In the genomic region with DNA sequence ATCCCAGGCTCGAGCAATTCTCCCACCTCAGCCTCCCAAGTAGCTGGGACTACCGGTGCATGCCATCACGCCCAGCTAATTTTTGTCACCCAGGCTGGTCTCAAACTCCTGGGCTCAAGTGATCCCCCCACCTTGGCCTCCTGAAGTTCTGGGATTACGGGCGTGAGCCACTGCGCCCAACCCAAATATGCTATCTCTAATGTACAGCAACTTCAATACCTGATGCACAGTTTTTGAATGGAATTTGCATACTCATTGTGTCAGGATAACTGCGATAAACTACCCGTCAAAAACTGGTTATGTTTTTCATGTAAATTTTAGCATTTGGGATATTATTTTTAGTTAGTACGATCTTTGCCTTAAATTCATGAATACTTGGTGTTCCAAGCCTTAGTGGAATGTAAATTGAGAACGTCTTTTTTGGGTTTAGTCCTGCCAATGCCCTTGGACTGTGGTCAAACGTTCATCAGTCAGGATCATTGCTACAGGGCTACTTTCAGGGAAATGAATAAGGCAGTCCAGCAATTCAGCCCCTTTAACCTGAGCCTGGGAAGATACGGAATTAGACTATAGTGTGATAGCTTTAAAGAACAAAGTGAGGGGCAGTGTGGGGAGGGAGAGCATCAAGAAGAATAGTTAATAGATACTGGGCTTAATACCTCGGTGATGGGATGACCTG, we compare ENCODE assay signal across 14 cellular contexts. TPM values are rescaled to one million over a fixed set of nuclear protein-coding genes. Genes with fewer than 3 reads are reported as not detected.
A peak's percentile ranks its signal among the peaks of the same experiment; 100 is the strongest.
DNase-seq lines count a peak whose midpoint lies in the region; ATAC-seq and TF ChIP-seq lines count a peak whose summit lies in the region.
"Had no signal": no experiment of that assay in that cellular context is flagged by ENCODE, and none has a peak within 500 bp of the region (broad histone marks: within the 10 kb centered on the region; RNA-seq: fewer than 3 reads in every experiment).

No MANE protein-coding gene starts in this region.

- POLR2A ChIA-PET in SK-N-SH (lab: Yijun Ruan, JAX) = no interaction called here

- CTCF ChIA-PET in SK-N-SH (lab: Yijun Ruan, JAX) = interaction anchor here (0.8 kb wide), 2 partner anchors 14 to 119 kb away, joined by 3 read pairs; no protein-coding TSS in a partner anchor

- no peak for ATAC-seq in SK-N-SH treated with all-trans-retinoic acid at 6 μM for 48 hours
- no peak for ATAC-seq in upper lobe of right lung
- no peak for ATAC-seq in GM21529 (IDR thresholded peaks at IDR 0.05; ENCODE audit: unreplicated experiment)
- no peak for ATAC-seq in HG02981 (IDR thresholded peaks at IDR 0.05; ENCODE audit: unreplicated experiment)
- no peak for ATAC-seq in GM19463 (IDR thresholded peaks at IDR 0.05; ENCODE audit: unreplicated experiment)
- ATAC-seq: T-helper 17 cell had no signal

- no peak overlapping the region for H3K4me3 ChIP-seq in SK-N-SH (ENCODE audit: low read depth in 2 of 2, low read length in 1 of 2)
- H3K4me3 ChIP-seq in coronary artery = peak overlapping the region; percentile 17
- peak overlapping the region; percentile 17 for H3K4me3 ChIP-seq in upper lobe of right lung

- no peak for TF ChIP-seq EP300 in SK-N-SH (IDR thresholded peaks at IDR 0.05; ENCODE audit: borderline replicate concordance in 1 of 2, low read depth in 1 of 2, low read length in 1 of 2)

- no peaks in the 10 kb centered on the region for H3K9me3 ChIP-seq in SK-N-SH
- H3K9me3 ChIP-seq in upper lobe of right lung = no peaks in the 10 kb centered on the region

- WGBS in SK-N-SH (ENCODE audit: low lambda C conversion rate) = 95% methylated on average over 13 of the region's 13 CpGs

- peaks cover 7% of the 10 kb centered on the region for H3F3A ChIP-seq in SK-N-SH (replicated peaks; ENCODE audit: insufficient read depth)

- H3K4me1 ChIP-seq in SK-N-SH (ENCODE audit: control insufficient read depth in 1 of 2, insufficient read depth in 2 of 2, low read depth in 1 of 2, low read length in 1 of 2) (peaks cover 12% of the 10 kb centered on the region in 2 experiments; a peak in 3 of 4 replicates), upper lobe of right lung (peaks cover 52% of the 10 kb centered on the region)

- no peak overlapping the region for H3K9ac ChIP-seq in SK-N-SH

- H2AFZ ChIP-seq in SK-N-SH (ENCODE audit: low read depth) = no peak overlapping the region

- peaks cover 80% of the 10 kb centered on the region for H4K20me1 ChIP-seq in SK-N-SH (ENCODE audit: insufficient read depth)

- H3K27ac ChIP-seq in SK-N-SH (ENCODE audit: low read depth in 2 of 2, low read length in 1 of 2) (no peak overlapping the region), coronary artery (no peak overlapping the region), upper lobe of right lung (no peak overlapping the region)
- H3K27ac ChIP-seq: 22Rv1, dorsolateral prefrontal cortex had no signal

- H3K4me2 ChIP-seq in SK-N-SH = 0 out of 2 replicates have a peak overlapping the region, but pooled peaks have one; percentile 8

- TF ChIP-seq RAD21 in SK-N-SH (IDR thresholded peaks at IDR 0.05; ENCODE audit: low read length) = no peak

- peaks cover 92% of the 10 kb centered on the region for H3K79me2 ChIP-seq in SK-N-SH (ENCODE audit: insufficient read depth)

- DNase-seq in SK-N-SH = no peak
- DNase-seq in coronary artery (ENCODE audit: low spot score) = no peak
- DNase-seq in kidney tubule cell (ENCODE audit: low spot score) = peak; percentile 54
- DNase-seq in upper lobe of right lung = no peak
- DNase-seq: activated CD4-positive, CD25-positive, alpha-beta regulatory T cell treated with anti-CD3 and anti-CD28 coated beads, Interleukin-2, amount 50 U/mL, for 72 hours; dorsolateral prefrontal cortex; NCI-H2107; NCI-H774; T-helper 17 cell had no signal

- no peaks in the 10 kb centered on the region for H3K9me2 ChIP-seq in SK-N-SH

- TF ChIP-seq CTCF in SK-N-SH (IDR thresholded peaks at IDR 0.05) = no peak
- no peak for TF ChIP-seq CTCF in coronary artery (IDR thresholded peaks at IDR 0.05)
- TF ChIP-seq CTCF in upper lobe of right lung (IDR thresholded peaks at IDR 0.05) = no peak

- intact Hi-C loops in upper lobe of right lung (cut with DNase I) = no loop called here

- H3K36me3 ChIP-seq in SK-N-SH (replicated peaks in 1 of 2; ENCODE audit: control insufficient read depth in 1 of 2, insufficient read depth in 2 of 2, low read length in 1 of 2) = no peaks in the 10 kb centered on the region
- H3K36me3 ChIP-seq in upper lobe of right lung = no peaks in the 10 kb centered on the region

- H3K27me3 ChIP-seq in SK-N-SH (ENCODE audit: insufficient read depth) = no peaks in the 10 kb centered on the region
- H3K27me3 ChIP-seq in upper lobe of right lung = no peaks in the 10 kb centered on the region
- H3K27me3 ChIP-seq: dorsolateral prefrontal cortex had no signal

TF ChIP-seq in SK-N-SH, 30 proteins besides CTCF, POLR2A, EP300 and RAD21 (continues in another document):
- no peak for TF ChIP-seq ELF1 (IDR thresholded peaks at IDR 0.05)
- TF ChIP-seq IRF3 (IDR thresholded peaks at IDR 0.05; ENCODE audit: low read depth, low read length) = no peak
- TF ChIP-seq FOXJ3 (CRISPR knock-in tag; IDR thresholded peaks at IDR 0.05) = no peak
- no peak for TF ChIP-seq RFX5 (IDR thresholded peaks at IDR 0.05; ENCODE audit: low read length)
- no peak for TF ChIP-seq JUND (IDR thresholded peaks at IDR 0.05)
- TF ChIP-seq USF2 (IDR thresholded peaks at IDR 0.05; ENCODE audit: borderline replicate concordance, low read depth, low read length) = no peak
- no peak for TF ChIP-seq YY1 (IDR thresholded peaks at IDR 0.05; ENCODE audit: low read depth)
- TF ChIP-seq RXRA (IDR thresholded peaks at IDR 0.05; ENCODE audit: borderline replicate concordance, low read depth) = no peak
- TF ChIP-seq EZH2phosphoT487 (IDR thresholded peaks at IDR 0.05; ENCODE audit: borderline replicate concordance, low read depth) = no peak
- no peak for TF ChIP-seq GATA2 (CRISPR knock-in tag; IDR thresholded peaks at IDR 0.05)
- TF ChIP-seq NFIC (IDR thresholded peaks at IDR 0.05; ENCODE audit: borderline replicate concordance) = no peak
- TF ChIP-seq MXI1 (IDR thresholded peaks at IDR 0.05; ENCODE audit: low read depth, low read length) = no peak
- no peak for TF ChIP-seq SMC3 (IDR thresholded peaks at IDR 0.05; ENCODE audit: low read depth, low read length)
- no peak for TF ChIP-seq GABPA (IDR thresholded peaks at IDR 0.05; ENCODE audit: low read depth)

TF ChIP-seq in SK-N-SH treated with all-trans-retinoic acid at 6 μM for 48 hours, 23 proteins besides CTCF, POLR2A, EP300 and RAD21 (continues in another document):
- no peak for TF ChIP-seq SNAI2 (CRISPR knock-in tag; IDR thresholded peaks at IDR 0.05)
- TF ChIP-seq TOX (CRISPR knock-in tag; IDR thresholded peaks at IDR 0.05; ENCODE audit: borderline replicate concordance) = no peak
- no peak for TF ChIP-seq CSDC2 (CRISPR knock-in tag; IDR thresholded peaks at IDR 0.05)
- TF ChIP-seq ESRRG (CRISPR knock-in tag; IDR thresholded peaks at IDR 0.05) = no peak
- TF ChIP-seq, protein P1, sequence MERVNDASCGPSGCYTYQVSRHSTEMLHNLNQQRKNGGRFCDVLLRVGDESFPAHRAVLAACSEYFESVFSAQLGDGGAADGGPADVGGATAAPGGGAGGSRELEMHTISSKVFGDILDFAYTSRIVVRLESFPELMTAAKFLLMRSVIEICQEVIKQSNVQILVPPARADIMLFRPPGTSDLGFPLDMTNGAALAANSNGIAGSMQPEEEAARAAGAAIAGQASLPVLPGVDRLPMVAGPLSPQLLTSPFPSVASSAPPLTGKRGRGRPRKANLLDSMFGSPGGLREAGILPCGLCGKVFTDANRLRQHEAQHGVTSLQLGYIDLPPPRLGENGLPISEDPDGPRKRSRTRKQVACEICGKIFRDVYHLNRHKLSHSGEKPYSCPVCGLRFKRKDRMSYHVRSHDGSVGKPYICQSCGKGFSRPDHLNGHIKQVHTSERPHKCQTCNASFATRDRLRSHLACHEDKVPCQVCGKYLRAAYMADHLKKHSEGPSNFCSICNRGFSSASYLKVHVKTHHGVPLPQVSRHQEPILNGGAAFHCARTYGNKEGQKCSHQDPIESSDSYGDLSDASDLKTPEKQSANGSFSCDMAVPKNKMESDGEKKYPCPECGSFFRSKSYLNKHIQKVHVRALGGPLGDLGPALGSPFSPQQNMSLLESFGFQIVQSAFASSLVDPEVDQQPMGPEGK (CRISPR knock-in tag; IDR thresholded peaks at IDR 0.05; ENCODE audit: borderline replicate concordance) = no peak
- TF ChIP-seq, protein P2, sequence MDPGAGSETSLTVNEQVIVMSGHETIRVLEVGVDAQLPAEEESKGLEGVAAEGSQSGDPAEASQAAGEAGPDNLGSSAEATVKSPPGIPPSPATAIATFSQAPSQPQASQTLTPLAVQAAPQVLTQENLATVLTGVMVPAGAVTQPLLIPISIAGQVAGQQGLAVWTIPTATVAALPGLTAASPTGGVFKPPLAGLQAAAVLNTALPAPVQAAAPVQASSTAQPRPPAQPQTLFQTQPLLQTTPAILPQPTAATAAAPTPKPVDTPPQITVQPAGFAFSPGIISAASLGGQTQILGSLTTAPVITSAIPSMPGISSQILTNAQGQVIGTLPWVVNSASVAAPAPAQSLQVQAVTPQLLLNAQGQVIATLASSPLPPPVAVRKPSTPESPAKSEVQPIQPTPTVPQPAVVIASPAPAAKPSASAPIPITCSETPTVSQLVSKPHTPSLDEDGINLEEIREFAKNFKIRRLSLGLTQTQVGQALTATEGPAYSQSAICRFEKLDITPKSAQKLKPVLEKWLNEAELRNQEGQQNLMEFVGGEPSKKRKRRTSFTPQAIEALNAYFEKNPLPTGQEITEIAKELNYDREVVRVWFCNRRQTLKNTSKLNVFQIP (CRISPR knock-in tag; IDR thresholded peaks at IDR 0.05; ENCODE audit: borderline replicate concordance, low read depth) = no peak
- TF ChIP-seq ZFP30 (CRISPR knock-in tag; IDR thresholded peaks at IDR 0.05) = no peak
- TF ChIP-seq ZFP3 (CRISPR knock-in tag; IDR thresholded peaks at IDR 0.05) = no peak
- TF ChIP-seq PPARA (CRISPR knock-in tag; IDR thresholded peaks at IDR 0.05; ENCODE audit: borderline replicate concordance) = no peak
- no peak for TF ChIP-seq TCF4 (CRISPR knock-in tag; IDR thresholded peaks at IDR 0.05; ENCODE audit: borderline replicate concordance)
- TF ChIP-seq, protein P3, sequence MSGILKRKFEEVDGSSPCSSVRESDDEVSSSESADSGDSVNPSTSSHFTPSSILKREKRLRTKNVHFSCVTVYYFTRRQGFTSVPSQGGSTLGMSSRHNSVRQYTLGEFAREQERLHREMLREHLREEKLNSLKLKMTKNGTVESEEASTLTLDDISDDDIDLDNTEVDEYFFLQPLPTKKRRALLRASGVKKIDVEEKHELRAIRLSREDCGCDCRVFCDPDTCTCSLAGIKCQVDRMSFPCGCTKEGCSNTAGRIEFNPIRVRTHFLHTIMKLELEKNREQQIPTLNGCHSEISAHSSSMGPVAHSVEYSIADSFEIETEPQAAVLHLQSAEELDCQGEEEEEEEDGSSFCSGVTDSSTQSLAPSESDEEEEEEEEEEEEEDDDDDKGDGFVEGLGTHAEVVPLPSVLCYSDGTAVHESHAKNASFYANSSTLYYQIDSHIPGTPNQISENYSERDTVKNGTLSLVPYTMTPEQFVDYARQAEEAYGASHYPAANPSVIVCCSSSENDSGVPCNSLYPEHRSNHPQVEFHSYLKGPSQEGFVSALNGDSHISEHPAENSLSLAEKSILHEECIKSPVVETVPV (CRISPR knock-in tag; IDR thresholded peaks at IDR 0.05) = no peak

RNA-seq across cellular contexts. Expression of gene UGCG, which starts 4.5 kb away (rescaled TPM):
- polyA plus RNA-seq in SK-N-SH (2012; rRNA removed) = 20.0 and 29.6 TPM in 2 replicates
- 31.2 and 41.5 TPM in 2 replicates for polyA plus RNA-seq in SK-N-SH (2012; cell fraction: cytosol; rRNA removed)
- polyA plus RNA-seq in SK-N-SH (2012; cell fraction: nucleus; rRNA removed) = 14.0 and 31.3 TPM in 2 replicates
- 50.7 TPM for total RNA-seq in upper lobe of right lung

Comparison
In these comparisons a context has a peak if more than half of its experiments do, and no peak if none do; other contexts are left out.
1. H3K4me3 ChIP-seq: peak in coronary artery (single experiment) and upper lobe of right lung (single experiment); none in SK-N-SH (0 of 2).